ENCODE assay signal across 28 cellular contexts in the genomic region with DNA sequence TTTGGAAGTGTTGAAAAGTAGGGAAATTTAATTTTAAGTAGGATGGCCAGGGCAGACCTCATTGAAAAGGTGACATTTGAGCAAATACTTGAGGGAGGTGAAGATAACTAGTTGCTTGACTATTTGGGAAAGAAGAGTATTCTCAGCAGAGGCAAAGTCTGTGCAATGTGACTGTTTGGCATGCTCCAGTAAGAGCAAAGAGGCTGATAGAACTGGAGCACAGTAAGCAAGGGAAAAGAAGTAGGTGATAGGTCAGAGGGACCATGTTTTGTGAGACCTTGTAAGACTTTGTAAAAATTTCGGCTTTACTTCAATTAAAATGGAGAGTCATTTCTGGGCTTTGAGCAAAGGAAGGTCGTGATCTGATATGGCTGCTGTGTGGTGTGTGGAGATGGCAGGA.
"Had no signal": no experiment of that assay in that cellular context is flagged by ENCODE, and none has a peak within 500 bp of the region (broad histone marks: within the 10 kb centered on the region; RNA-seq: fewer than 3 reads in every experiment).

No MANE protein-coding gene starts in this region.

- H3K79me2 ChIP-seq: hepatocyte, parathyroid adenoma had no signal

- H3K27me3 ChIP-seq: hepatocyte, neutrophil, right lobe of liver, testis, thyroid gland, transverse colon, upper lobe of left lung, vagina had no signal

- H3K4me2 ChIP-seq: hepatocyte, smooth muscle cell had no signal

- H3K4me1 Mint-ChIP-seq: naive thymus-derived CD8-positive, alpha-beta T cell; neural crest cell; stimulated activated memory B cell treated with anti-CD40 and anti-IgM and Interleukin-4, amounts not matched to agents 10 μg/mL and 1 μg/mL and 100 μg/mL, for 72 hours; stimulated activated naive CD8-positive, alpha-beta T cell treated with anti-CD3 and anti-CD28 coated beads, Interleukin-15, amount 100 ng/mL, for 72 hours had no signal

- H3K9ac ChIP-seq: parathyroid adenoma had no signal

- H3K4me1 ChIP-seq: lower lobe of right lung, parathyroid adenoma, psoas muscle, right lobe of liver, testis, thyroid gland, transverse colon, upper lobe of left lung, vagina had no signal

- H2AFZ ChIP-seq: hepatocyte, parathyroid adenoma had no signal

- H3K4me3 Mint-ChIP-seq: naive thymus-derived CD8-positive, alpha-beta T cell; nephron; neural crest cell; stimulated activated memory B cell treated with anti-CD40 and anti-IgM and Interleukin-4, amounts not matched to agents 10 μg/mL and 1 μg/mL and 100 μg/mL, for 72 hours; stimulated activated naive CD8-positive, alpha-beta T cell treated with anti-CD3 and anti-CD28 coated beads, Interleukin-15, amount 100 ng/mL, for 72 hours had no signal

- H3K27me3 Mint-ChIP-seq: stimulated activated memory B cell treated with anti-CD40 and anti-IgM and Interleukin-4, amounts not matched to agents 10 μg/mL and 1 μg/mL and 100 μg/mL, for 72 hours; stimulated activated naive CD8-positive, alpha-beta T cell treated with anti-CD3 and anti-CD28 coated beads, Interleukin-15, amount 100 ng/mL, for 72 hours had no signal

- H3K27ac ChIP-seq: hepatocyte, lower lobe of right lung, neutrophil, parathyroid adenoma, psoas muscle, right lobe of liver, testis, thyroid gland, transverse colon, upper lobe of left lung, vagina had no signal

- H3K9me3 Mint-ChIP-seq: neural crest cell had no signal

- H3K27ac Mint-ChIP-seq: naive thymus-derived CD8-positive, alpha-beta T cell; stimulated activated memory B cell treated with anti-CD40 and anti-IgM and Interleukin-4, amounts not matched to agents 10 μg/mL and 1 μg/mL and 100 μg/mL, for 72 hours; stimulated activated naive CD8-positive, alpha-beta T cell treated with anti-CD3 and anti-CD28 coated beads, Interleukin-15, amount 100 ng/mL, for 72 hours had no signal

- H3K36me3 ChIP-seq: lower lobe of right lung, neutrophil, right lobe of liver, thyroid gland, transverse colon, upper lobe of left lung, vagina had no signal

- H3K36me3 Mint-ChIP-seq: naive thymus-derived CD8-positive, alpha-beta T cell; stimulated activated memory B cell treated with anti-CD40 and anti-IgM and Interleukin-4, amounts not matched to agents 10 μg/mL and 1 μg/mL and 100 μg/mL, for 72 hours had no signal

- H3K4me3 ChIP-seq: hepatocyte, lower lobe of right lung, psoas muscle, right lobe of liver, smooth muscle cell, testis, thyroid gland, transverse colon, upper lobe of left lung, vagina had no signal

- ATAC-seq: left lobe of liver; lower lobe of right lung; naive thymus-derived CD8-positive, alpha-beta T cell; psoas muscle; right lobe of liver; stimulated activated memory B cell treated with anti-CD40 and anti-IgM and Interleukin-4, amounts not matched to agents 10 μg/mL and 1 μg/mL and 100 μg/mL, for 72 hours; stimulated activated naive CD8-positive, alpha-beta T cell treated with anti-CD3 and anti-CD28 coated beads, Interleukin-15, amount 100 ng/mL, for 72 hours had no signal

- H3K9me3 ChIP-seq: lower lobe of right lung, neutrophil, psoas muscle, right lobe of liver, testis, thyroid gland, transverse colon, upper lobe of left lung, vagina had no signal

- DNase-seq: islet precursor cell; lower lobe of right lung; mammary epithelial cell; mesenchymal stem cell; naive thymus-derived CD8-positive, alpha-beta T cell; occipital lobe; psoas muscle; right lobe of liver; stimulated activated CD4-positive, alpha-beta T cell treated with anti-CD3 and anti-CD28 coated beads, Interleukin-1b, Interleukin-23, amount 100 ng/mL, for 48 hours; stimulated activated CD4-positive, alpha-beta T cell treated with anti-CD3 and anti-CD28 coated beads, Interleukin-2, amount 100 ng/mL, for 48 hours; stimulated activated CD4-positive, alpha-beta T cell treated with anti-CD3 and anti-CD28 coated beads, Interleukin-4, amount 100 ng/mL, for 4 hours; stimulated activated CD8-positive, alpha-beta memory T cell treated with anti-CD3 and anti-CD28 coated beads, Interleukin-4, amount 100 ng/mL, for 48 hours; stimulated activated naive CD4-positive, alpha-beta T cell treated with Interleukin-2 at 50 U/mL for 16 hours; stimulated activated naive CD8-positive, alpha-beta T cell treated with anti-CD3 and anti-CD28 coated beads, Interleukin-15, amount 100 ng/mL, for 72 hours; substantia nigra; testis; thyroid gland; transverse colon; upper lobe of left lung had no signal
